23 cellular contexts compared by ENCODE assay signal in the genomic region with DNA sequence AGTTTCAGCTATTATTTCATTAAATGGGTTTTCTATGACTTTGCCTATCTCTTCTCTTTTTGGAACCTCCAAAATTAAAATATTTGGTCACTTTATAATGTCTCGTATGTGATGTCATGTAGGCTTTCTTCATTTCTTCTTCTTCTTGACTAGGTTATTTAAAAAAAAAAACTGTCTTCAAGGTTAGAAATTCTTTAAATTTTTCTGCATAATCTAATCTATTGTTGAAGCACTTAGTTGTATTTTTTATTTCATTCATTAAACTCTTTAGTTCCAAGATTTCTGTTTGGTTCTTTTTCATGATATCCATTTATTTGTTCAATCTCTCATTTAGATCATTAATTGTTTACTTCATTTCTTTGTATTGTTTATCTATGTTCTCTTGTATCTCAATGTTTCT. TPM values are rescaled to one million over a fixed set of nuclear protein-coding genes. Genes with fewer than 3 reads are reported as not detected.
DNase-seq lines count a peak whose midpoint lies in the region; ATAC-seq, FAIRE-seq and TF ChIP-seq lines count a peak whose summit lies in the region.
"Had no signal": no experiment of that assay in that cellular context is flagged by ENCODE, and none has a peak within 500 bp of the region (broad histone marks: within the 10 kb centered on the region; RNA-seq: fewer than 3 reads in every experiment).

No MANE protein-coding gene starts in this region.

- H3K4me1 Mint-ChIP-seq in activated CD4-positive, alpha-beta memory T cell treated with anti-CD3 and anti-CD28 coated beads for 36 hours (ENCODE audit: low read depth) = no peaks in the 10 kb centered on the region
- H3K4me1 Mint-ChIP-seq: B cell had no signal

- H3K27me3 ChIP-seq in K562 (ENCODE audit: control insufficient read depth in 2 of 2, insufficient read depth in 2 of 2, low read length in 2 of 2) = no peaks in the 10 kb centered on the region
- H3K27me3 ChIP-seq: BLaER1 treated with 17β-estradiol and CSF1 and Interleukin-3, amounts not matched to agents 10 nM and 100 nM had no signal

- H3K9me3 Mint-ChIP-seq in activated CD4-positive, alpha-beta memory T cell treated with anti-CD3 and anti-CD28 coated beads for 36 hours = peaks cover 26% of the 10 kb centered on the region

- ATAC-seq in K562 = no peak
- ATAC-seq in GM21825 (IDR thresholded peaks at IDR 0.05; ENCODE audit: unreplicated experiment) = no peak
- no peak for ATAC-seq in GM19035 (IDR thresholded peaks at IDR 0.05; ENCODE audit: unreplicated experiment)
- ATAC-seq: A549; CD8-positive, alpha-beta T cell; GM12878 had no signal

- TF ChIP-seq CTCF in K562 (IDR thresholded peaks at IDR 0.05 in 2 of 3, conservative IDR thresholded peaks at IDR 0.05 in 1 of 3; ENCODE audit: insufficient read depth in 2 of 3, low read depth in 1 of 3, low read length in 3 of 3) = no peak

- H3K9me3 ChIP-seq in K562 (replicated peaks; ENCODE audit: control insufficient read depth, insufficient read depth, low read depth, low read length) = no peaks in the 10 kb centered on the region; the same call in 1 of the 2 replicates
- H3K9me3 ChIP-seq: A549 had no signal

- H3K36me3 Mint-ChIP-seq in activated CD4-positive, alpha-beta memory T cell treated with anti-CD3 and anti-CD28 coated beads for 36 hours = peaks cover 7% of the 10 kb centered on the region

- no peaks in the 10 kb centered on the region for H4K20me1 ChIP-seq in K562 (replicated peaks; ENCODE audit: control insufficient read depth, insufficient read depth, low read length)
- H4K20me1 ChIP-seq: BLaER1 treated with 17β-estradiol and CSF1 and Interleukin-3, amounts not matched to agents 10 nM and 100 nM had no signal

- no peak for TF ChIP-seq POLR2A in K562 (conservative IDR thresholded peaks at IDR 0.05)

- in situ Hi-C loops in K562 (cut with MboI) = loop anchor here (25.0 kb wide), 1 partner anchor 493 kb away; no protein-coding TSS in a partner anchor

- no TSS peak for BruUV-seq in K562 (replicated peaks; lab: Mats Ljungman, UMichigan)

- H3K4me1 ChIP-seq in K562 (replicated peaks in 1 of 2; ENCODE audit: control insufficient read depth in 2 of 2, insufficient read depth in 2 of 2, low read length in 2 of 2) = no peaks in the 10 kb centered on the region
- H3K4me1 ChIP-seq: A549, Caco-2 had no signal

- peak; percentile 47 for FAIRE-seq in G401.6 (lab: Jason Lieb, UNC)
- no peak for FAIRE-seq in K562 (lab: Jason Lieb, UNC)
- FAIRE-seq in frontal cortex (lab: Jason Lieb, UNC) = peak; percentile 28
- FAIRE-seq: A549, D721Med, GM12878, GM12892, GM18507 had no signal

- POLR2A ChIA-PET in K562 (lab: Yijun Ruan, JAX) = no interaction called here
- POLR2A ChIA-PET in activated CD4-positive, alpha-beta memory T cell treated with anti-CD3 and anti-CD28 coated beads for 36 hours (lab: Charles Lee) = no interaction called here

- no peak overlapping the region for H3K4me2 ChIP-seq in K562 (ENCODE audit: insufficient read depth, low read length)
- H3K4me2 ChIP-seq: A549; BLaER1 treated with 17β-estradiol and CSF1 and Interleukin-3, amounts not matched to agents 10 nM and 100 nM had no signal

- no peak for TF ChIP-seq EP300 in K562 (IDR thresholded peaks at IDR 0.05; ENCODE audit: low read length)

- H3K9ac ChIP-seq in K562 (ENCODE audit: insufficient read depth in 1 of 2, low read depth in 2 of 2, low read length in 2 of 2) = no peak overlapping the region
- H3K9ac ChIP-seq: BLaER1 treated with 17β-estradiol and CSF1 and Interleukin-3, amounts not matched to agents 10 nM and 100 nM had no signal

- H3K4me3 ChIP-seq in K562 = no peak overlapping the region
- H3K4me3 ChIP-seq: A549; BLaER1 treated with 17β-estradiol and CSF1 and Interleukin-3, amounts not matched to agents 10 nM and 100 nM; GM12878 had no signal

- DNase-seq in K562 (ENCODE audit: extremely low read depth in 1 of 4, low spot score in 3 of 4) = no peak
- DNase-seq in frontal cortex (ENCODE audit: low spot score in 2 of 2) = no peak
- DNase-seq in activated CD4-positive, alpha-beta memory T cell treated with anti-CD3 and anti-CD28 coated beads for 36 hours = no peak
- no peak for DNase-seq in globus pallidus (ENCODE audit: low spot score)
- DNase-seq: 8988T; AML-193; Caco-2; Calu3; CD4-positive, alpha-beta T cell; CD8-positive, alpha-beta T cell; DMS79 treated with DMSO at 0.1 percent for 48 hours; GDM1 had no signal

- H2AFZ ChIP-seq in K562 (ENCODE audit: low read depth, low read length) = no peak overlapping the region

- no peaks in the 10 kb centered on the region for H3K9me1 ChIP-seq in K562 (ENCODE audit: control insufficient read depth, insufficient read depth, low read length)

- intact Hi-C loops in K562 (cut with micrococcal nuclease) = no loop called here
- intact Hi-C loops in activated CD4-positive, alpha-beta memory T cell treated with anti-CD3 and anti-CD28 coated beads for 36 hours (cut with micrococcal nuclease) = no loop called here

- H3K27ac Mint-ChIP-seq in activated CD4-positive, alpha-beta memory T cell treated with anti-CD3 and anti-CD28 coated beads for 36 hours = no peak overlapping the region
- H3K27ac Mint-ChIP-seq: B cell; CD4-positive, alpha-beta T cell; CD8-positive, alpha-beta T cell had no signal

- no peaks in the 10 kb centered on the region for H3K79me2 ChIP-seq in K562 (ENCODE audit: control insufficient read depth, insufficient read depth, low read length)

- CTCF ChIA-PET in K562 (lab: Yijun Ruan, JAX; ENCODE audit: low intra/inter-chr PET ratio) = no interaction called here
- CTCF ChIA-PET in activated CD4-positive, alpha-beta memory T cell treated with anti-CD3 and anti-CD28 coated beads for 36 hours (lab: Charles Lee) = no interaction called here

- no peak overlapping the region for H3K4me3 Mint-ChIP-seq in activated CD4-positive, alpha-beta memory T cell treated with anti-CD3 and anti-CD28 coated beads for 36 hours
- H3K4me3 Mint-ChIP-seq: B cell; CD4-positive, alpha-beta T cell; CD8-positive, alpha-beta T cell had no signal

- 0% methylated on average over 1 of the region's 1 CpG for WGBS in K562 (ENCODE audit: insufficient coverage, low coverage, missing lambda C conversion rate)

- H3K27ac ChIP-seq in K562 (ENCODE audit: extremely low read depth, low read depth, low read length) = no peak overlapping the region
- H3K27ac ChIP-seq: A549; BLaER1 treated with 17β-estradiol and CSF1 and Interleukin-3, amounts not matched to agents 10 nM and 100 nM; C4-2B had no signal

- no peaks in the 10 kb centered on the region for H3K36me3 ChIP-seq in K562 (ENCODE audit: control insufficient read depth, insufficient read depth, low read length)

- no peak for TF ChIP-seq RAD21 in K562 (CRISPR knock-in tag; conservative IDR thresholded peaks at IDR 0.05 in 1 of 2, IDR thresholded peaks at IDR 0.05 in 1 of 2)

- H3K27me3 Mint-ChIP-seq in activated CD4-positive, alpha-beta memory T cell treated with anti-CD3 and anti-CD28 coated beads for 36 hours = peaks cover 6% of the 10 kb centered on the region

TF ChIP-seq in K562, 482 proteins besides CTCF, POLR2A, EP300 and RAD21:
- TF ChIP-seq TRIM28 (IDR thresholded peaks at IDR 0.05) = peak; percentile 55; the same call in 1 of the 2 replicates
- no peak for TF ChIP-seq MCM7 (IDR thresholded peaks at IDR 0.05)

RNA-seq across cellular contexts. Expression of a gene that starts 43.8 kb away (rescaled TPM):
- total RNA-seq in K562 (2011; cell fraction: chromatin; rRNA removed; ENCODE audit: low replicate concordance) = 16.4 and 85.2 TPM in 2 replicates
- total RNA-seq in K562 (2011; cell fraction: nucleolus; rRNA removed) = 11.3 and 12.5 TPM in 2 replicates
- 28.6 and 32.6 TPM in 2 replicates for total RNA-seq in K562 (2011; cell fraction: nucleoplasm; rRNA removed)
- total RNA-seq in K562 (2014; rRNA removed) = 11.3 and 11.9 TPM in 2 replicates
- 28.6 and 30.3 TPM in 2 replicates for total RNA-seq in K562 (2014; rRNA removed; fragmentation: Illumina TruSeq; extraction: Trizol)
- total RNA-seq in K562 (2015; rRNA removed; fragmentation: Illumina TruSeq; extraction: Trizol) = 22.8 and 23.6 TPM in 2 replicates
- total RNA-seq in K562 (2021) = 20.8 and 22.0 TPM in 2 replicates
- 14.4 and 17.7 TPM in 2 replicates for polyA plus RNA-seq in K562 (2011; rRNA removed)
- polyA plus RNA-seq in K562 (2011; cell fraction: cytosol; rRNA removed) = 1.9 and 2.7 TPM in 2 replicates
- 9.8 and 12.5 TPM in 2 replicates for polyA plus RNA-seq in K562 (2011; cell fraction: nucleus; rRNA removed)
- 16.7 and 17.0 TPM in 2 replicates for polyA plus RNA-seq in K562 (2012)
- 19.9 and 24.0 TPM in 2 replicates for polyA plus RNA-seq in K562 (2014; fragmentation: Illumina TruSeq; extraction: Trizol)
- polyA plus RNA-seq in K562 (2014; fragmentation: Nextera tagmentation; extraction: Ambion mirVana) = 1 to 10 TPM; 7.4 to 8.9 TPM
- 8.7 and 16.7 TPM in 2 replicates for polyA plus RNA-seq in K562 (2014; rRNA removed)
- polyA minus RNA-seq in K562 (2011; rRNA and poly(A)+ RNA removed) = 29.5 and 43.1 TPM in 2 replicates
- polyA minus RNA-seq in K562 (2011; cell fraction: cytosol; rRNA and poly(A)+ RNA removed) = 13.0 and 14.6 TPM in 2 replicates
- 21.5 and 35.8 TPM in 2 replicates for polyA minus RNA-seq in K562 (2011; cell fraction: nucleus; rRNA and poly(A)+ RNA removed)
- total RNA-seq in frontal cortex = 40.4 TPM
- total RNA-seq in activated CD4-positive, alpha-beta memory T cell treated with anti-CD3 and anti-CD28 coated beads for 36 hours = 10 to 100 TPM; 54.9 to 59.4 TPM
